ENCODE assay signal across 18 cellular contexts in genomic region chr2:98029718-98030222, GRCh38. TPM values are rescaled to one million over a fixed set of nuclear protein-coding genes. Genes with fewer than 3 reads are reported as not detected.
"Had no signal": no experiment of that assay in that cellular context is flagged by ENCODE, and none has a peak within 500 bp of the region (broad histone marks: within the 10 kb centered on the region; RNA-seq: fewer than 3 reads in every experiment).

No MANE protein-coding gene starts in this region.

- H3K9ac ChIP-seq: parathyroid adenoma had no signal

- ATAC-seq: activated T-cell treated with anti-CD3 and anti-CD28 coated beads, Interleukin-2, amount 50 U/mL, for 4 hours; left ventricle myocardium superior had no signal

- H3K9me3 Mint-ChIP-seq: activated T-cell treated with anti-CD3 and anti-CD28 coated beads, Interleukin-2, amount 50 U/mL, for 4 hours; central memory CD8-positive, alpha-beta T cell; dendritic cell treated with granulocyte-macrophage colony-stimulating factor and Interleukin-4, amounts not matched to agents 40 ng/mL and 50 ng/mL, for 4 days had no signal

- DNase-seq: activated CD4-positive, alpha-beta T cell treated with anti-CD3 and anti-CD28 coated beads, Interleukin-2, amount 50 U/mL, for 1 hour; activated CD4-positive, CD25-positive, alpha-beta regulatory T cell; activated gamma-delta T cell; activated T-cell treated with anti-CD3 and anti-CD28 coated beads, Interleukin-2, amount 50 U/mL, for 4 hours; esophagus squamous epithelium; foreskin melanocyte; head of caudate nucleus; left ventricle myocardium superior; retina; SIG-M5; small intestine; T-helper 2 cell; transverse colon had no signal

- H3K4me3 Mint-ChIP-seq: activated T-cell treated with anti-CD3 and anti-CD28 coated beads, Interleukin-2, amount 50 U/mL, for 4 hours; central memory CD8-positive, alpha-beta T cell; dendritic cell treated with granulocyte-macrophage colony-stimulating factor and Interleukin-4, amounts not matched to agents 40 ng/mL and 50 ng/mL, for 4 days had no signal

- H3K9me3 ChIP-seq: esophagus squamous epithelium, transverse colon had no signal

- H3K27ac Mint-ChIP-seq: dendritic cell treated with granulocyte-macrophage colony-stimulating factor and Interleukin-4, amounts not matched to agents 40 ng/mL and 50 ng/mL, for 4 days had no signal

- H3K36me3 ChIP-seq: esophagus squamous epithelium, transverse colon had no signal

- H3K27me3 ChIP-seq: esophagus squamous epithelium, transverse colon had no signal

- H3K27me3 Mint-ChIP-seq: central memory CD8-positive, alpha-beta T cell had no signal

- H3K4me1 ChIP-seq: parathyroid adenoma had no signal

- H3K27ac ChIP-seq: esophagus squamous epithelium, parathyroid adenoma had no signal

- H3K4me3 ChIP-seq: esophagus squamous epithelium, transverse colon had no signal

RNA-seq across cellular contexts. Expression of gene VWA3B, which starts 57.2 kb away (rescaled TPM):
- total RNA-seq: activated T-cell treated with anti-CD3 and anti-CD28 coated beads, Interleukin-2, amount 50 U/mL, for 4 hours; esophagus squamous epithelium; left ventricle myocardium superior; mesenteric fat pad; subcutaneous adipose tissue had no signal
